In the genomic region with DNA sequence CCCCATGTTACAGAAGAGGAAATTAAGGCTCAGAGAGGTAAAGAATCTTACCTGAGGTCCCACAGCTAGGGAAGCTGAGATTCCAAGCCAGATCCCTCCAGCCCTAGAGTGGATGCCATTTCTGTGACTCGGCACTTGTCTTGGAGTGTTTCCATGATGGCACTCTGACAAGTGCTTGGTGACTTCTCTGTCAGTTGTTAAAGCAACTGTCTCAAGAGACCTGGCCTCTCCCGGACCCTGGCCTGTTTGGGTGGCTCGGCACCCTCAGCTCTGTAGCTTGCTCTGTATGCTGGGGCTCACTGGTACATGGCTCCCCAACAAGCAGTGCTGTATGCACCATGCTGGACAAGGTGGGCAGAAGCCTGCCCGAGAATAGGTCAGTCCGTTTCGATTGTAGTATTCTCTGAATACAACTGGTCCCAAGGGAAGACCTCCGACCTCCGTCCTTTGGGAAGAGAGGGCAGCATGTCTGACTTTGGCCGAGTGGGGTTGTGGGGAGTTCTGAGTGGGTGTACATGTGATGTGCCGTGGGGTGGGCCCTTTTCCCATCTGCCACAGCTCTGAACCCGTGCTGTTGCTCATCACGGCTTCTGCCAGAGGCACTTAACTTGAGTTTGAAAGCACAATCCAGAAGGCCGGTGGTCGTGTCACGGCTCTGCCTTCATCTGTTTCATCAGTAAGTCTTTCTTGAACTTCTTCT, we compare ENCODE assay signal across 9 cellular contexts. TPM values are rescaled to one million over a fixed set of nuclear protein-coding genes. Genes with fewer than 3 reads are reported as not detected.
DNase-seq lines count a peak whose midpoint lies in the region; ATAC-seq, FAIRE-seq and TF ChIP-seq lines count a peak whose summit lies in the region.
"Had no signal": no experiment of that assay in that cellular context is flagged by ENCODE, and none has a peak within 500 bp of the region (broad histone marks: within the 10 kb centered on the region; RNA-seq: fewer than 3 reads in every experiment).

No MANE protein-coding gene starts in this region.

- no peak overlapping the region for H3K9ac ChIP-seq in rectal smooth muscle tissue (ENCODE audit: low read length)

- no peaks in the 10 kb centered on the region for H3K9me3 Mint-ChIP-seq in CD8-positive, alpha-beta T cell
- no peaks in the 10 kb centered on the region for H3K9me3 Mint-ChIP-seq in activated T-helper 17 cell treated with anti-CD3 and anti-CD28 coated beads, Interleukin-2, amount 50 U/mL, for 72 hours
- H3K9me3 Mint-ChIP-seq: activated naive CD4-positive, alpha-beta T cell treated with anti-CD3 and anti-CD28 coated beads, Interleukin-2, amount 10 ng/mL, durations not matched to agents 7 days and 5 days had no signal

- no peak overlapping the region for H3K4me3 ChIP-seq in CD8-positive, alpha-beta T cell (ENCODE audit: low read depth, low read length)
- H3K4me3 ChIP-seq in rectal smooth muscle tissue (ENCODE audit: low read length) (no peak overlapping the region), right lobe of liver (no peak overlapping the region), testis (no peak overlapping the region)

- no peak for ATAC-seq in CD8-positive, alpha-beta T cell
- ATAC-seq in activated T-helper 17 cell treated with anti-CD3 and anti-CD28 coated beads, Interleukin-2, amount 50 U/mL, for 72 hours (replicated peaks), result no peak
- ATAC-seq in right lobe of liver, result no peak

- H3K9me3 ChIP-seq in CD8-positive, alpha-beta T cell (ENCODE audit: low read length), result no peaks in the 10 kb centered on the region
- H3K9me3 ChIP-seq in right lobe of liver (no peaks in the 10 kb centered on the region), testis (no peaks in the 10 kb centered on the region)

- no peak for FAIRE-seq in HTR-8/SVneo (lab: Jason Lieb, UNC)

- TF ChIP-seq POLR2A in right lobe of liver (IDR thresholded peaks at IDR 0.05) (no peak), testis (IDR thresholded peaks at IDR 0.05) (no peak)

- peaks cover 13% of the 10 kb centered on the region for H3K36me3 ChIP-seq in CD8-positive, alpha-beta T cell (ENCODE audit: insufficient read depth, low read length)
- no peaks in the 10 kb centered on the region for H3K36me3 ChIP-seq in rectal smooth muscle tissue (ENCODE audit: control insufficient read depth, insufficient read depth, low read length)
- H3K36me3 ChIP-seq in right lobe of liver, result no peaks in the 10 kb centered on the region
- H3K36me3 ChIP-seq in testis (ENCODE audit: low read depth, missing control alignments), result no peaks in the 10 kb centered on the region

- intact Hi-C loops in CD8-positive, alpha-beta T cell (cut with DNase I, micrococcal nuclease), result no loop called here
- intact Hi-C loops in cardiac septum (cut with DNase I) (no loop called here), right lobe of liver (cut with DNase I) (no loop called here), testis (cut with DNase I; ENCODE audit: low total_unique reads) (no loop called here)

- H3K4me1 ChIP-seq in CD8-positive, alpha-beta T cell (ENCODE audit: insufficient read depth, low read length), result no peaks in the 10 kb centered on the region
- H3K4me1 ChIP-seq in rectal smooth muscle tissue (ENCODE audit: control insufficient read depth, insufficient read depth, low read length) (peaks cover 32% of the 10 kb centered on the region), right lobe of liver (peaks cover 0 to 60% (median 19%) of the 10 kb centered on the region in 4 donors), testis (peaks cover 28% of the 10 kb centered on the region)

- no peak overlapping the region for H3K27ac ChIP-seq in CD8-positive, alpha-beta T cell (ENCODE audit: low read depth, low read length)
- H3K27ac ChIP-seq in rectal smooth muscle tissue (ENCODE audit: low read depth, low read length), result peak overlapping the region; percentile 45
- peak overlapping the region in 1 of 3 donors; percentile 11 for H3K27ac ChIP-seq in right lobe of liver
- peak overlapping the region in 1 of 2 donors; percentile 48 for H3K27ac ChIP-seq in testis

- H3K27ac Mint-ChIP-seq in CD8-positive, alpha-beta T cell, result peak overlapping the region; percentile 22
- peak overlapping the region; percentile 84 for H3K27ac Mint-ChIP-seq in activated T-helper 17 cell treated with anti-CD3 and anti-CD28 coated beads, Interleukin-2, amount 50 U/mL, for 72 hours
- H3K27ac Mint-ChIP-seq: activated naive CD4-positive, alpha-beta T cell treated with anti-CD3 and anti-CD28 coated beads, Interleukin-2, amount 10 ng/mL, durations not matched to agents 7 days and 5 days had no signal

- H3K27me3 ChIP-seq in CD8-positive, alpha-beta T cell (ENCODE audit: insufficient read depth, low read length), result no peaks in the 10 kb centered on the region
- no peaks in the 10 kb centered on the region for H3K27me3 ChIP-seq in rectal smooth muscle tissue (ENCODE audit: control insufficient read depth, insufficient read depth, low read length)
- H3K27me3 ChIP-seq in right lobe of liver, result no peaks in the 10 kb centered on the region
- no peaks in the 10 kb centered on the region for H3K27me3 ChIP-seq in testis

- no peaks in the 10 kb centered on the region for H3K27me3 Mint-ChIP-seq in CD8-positive, alpha-beta T cell (ENCODE audit: low read depth)
- H3K27me3 Mint-ChIP-seq in activated T-helper 17 cell treated with anti-CD3 and anti-CD28 coated beads, Interleukin-2, amount 50 U/mL, for 72 hours, result no peaks in the 10 kb centered on the region
- H3K27me3 Mint-ChIP-seq: activated naive CD4-positive, alpha-beta T cell treated with anti-CD3 and anti-CD28 coated beads, Interleukin-2, amount 10 ng/mL, durations not matched to agents 7 days and 5 days had no signal

- no peak for DNase-seq in CD8-positive, alpha-beta T cell
- DNase-seq in cardiac septum (ENCODE audit: low spot score), result peak; percentile 78
- no peak for DNase-seq in HTR-8/SVneo (ENCODE audit: insufficient read length, low spot score)
- no peak for DNase-seq in right lobe of liver
- no peak for DNase-seq in testis
- DNase-seq in epidermal melanocyte (ENCODE audit: insufficient read length, low spot score), result no peak
- DNase-seq: activated naive CD4-positive, alpha-beta T cell treated with anti-CD3 and anti-CD28 coated beads, Interleukin-2, amount 10 ng/mL, durations not matched to agents 7 days and 5 days had no signal

- no peak overlapping the region for H3K4me3 Mint-ChIP-seq in CD8-positive, alpha-beta T cell
- H3K4me3 Mint-ChIP-seq in activated T-helper 17 cell treated with anti-CD3 and anti-CD28 coated beads, Interleukin-2, amount 50 U/mL, for 72 hours, result no peak overlapping the region
- H3K4me3 Mint-ChIP-seq: activated naive CD4-positive, alpha-beta T cell treated with anti-CD3 and anti-CD28 coated beads, Interleukin-2, amount 10 ng/mL, durations not matched to agents 7 days and 5 days had no signal

- peaks cover 20% of the 10 kb centered on the region for H3K36me3 Mint-ChIP-seq in CD8-positive, alpha-beta T cell
- H3K36me3 Mint-ChIP-seq in activated T-helper 17 cell treated with anti-CD3 and anti-CD28 coated beads, Interleukin-2, amount 50 U/mL, for 72 hours (ENCODE audit: low read depth), result peaks cover 14% of the 10 kb centered on the region
- H3K36me3 Mint-ChIP-seq: activated naive CD4-positive, alpha-beta T cell treated with anti-CD3 and anti-CD28 coated beads, Interleukin-2, amount 10 ng/mL, durations not matched to agents 7 days and 5 days had no signal

- 70% methylated on average over 2 of the region's 15 CpGs for WGBS in right lobe of liver (ENCODE audit: insufficient coverage, low coverage, low lambda C conversion rate, missing lambda C conversion rate)
- 80 to 82% methylated on average over 14 to 15 of the region's 15 CpGs for WGBS in testis, 2 donors

- POLR2A ChIA-PET in CD8-positive, alpha-beta T cell (lab: Charles Lee), result interaction anchor here (1.4 kb wide), 1 partner anchor 17 kb away, joined by 4 read pairs; no protein-coding TSS in a partner anchor

- H3K4me1 Mint-ChIP-seq in CD8-positive, alpha-beta T cell (ENCODE audit: low read depth), result peaks cover 40% of the 10 kb centered on the region
- H3K4me1 Mint-ChIP-seq in activated T-helper 17 cell treated with anti-CD3 and anti-CD28 coated beads, Interleukin-2, amount 50 U/mL, for 72 hours, result peaks cover 18% of the 10 kb centered on the region

- TF ChIP-seq CTCF in CD8-positive, alpha-beta T cell (IDR thresholded peaks at IDR 0.05), result no peak
- TF ChIP-seq CTCF in right lobe of liver (IDR thresholded peaks at IDR 0.05) (no peak), testis (IDR thresholded peaks at IDR 0.05) (no peak)

- CTCF ChIA-PET in CD8-positive, alpha-beta T cell (lab: Charles Lee), result interaction anchor here (1.2 to 1.4 kb wide), 2 partner anchors 8 to 77 kb away, joined by 3 to 5 read pairs; no protein-coding TSS in a partner anchor

RNA-seq across cellular contexts. Expression of gene ACO2, which starts 12.4 kb away (rescaled TPM):
- 10 to 100 TPM; 83.7 to 95.2 TPM for total RNA-seq in CD8-positive, alpha-beta T cell
- 100 to 1,000 TPM in 1 of 2 donors, 10 to 100 TPM in 1; 67.8 to 106 TPM for total RNA-seq in activated T-helper 17 cell treated with anti-CD3 and anti-CD28 coated beads, Interleukin-2, amount 50 U/mL, for 72 hours
- 662 TPM for total RNA-seq in cardiac septum
- total RNA-seq in right lobe of liver, result 100 to 1,000 TPM in 2 of 6 experiments, 10 to 100 TPM in 4; 62.6 to 135 (median 66.8) TPM
- 100 to 1,000 TPM; 133 to 178 TPM for total RNA-seq in testis
- 113 TPM for polyA plus RNA-seq in testis (ENCODE audit: insufficient read depth, low read depth, low replicate concordance)

RNA-seq across cellular contexts. Expression of gene PHF5A, which starts 12.8 kb away (rescaled TPM):
- 10 to 100 TPM; 52.9 to 57.4 TPM for total RNA-seq in CD8-positive, alpha-beta T cell
- 10 to 100 TPM; 34.3 to 92.0 TPM for total RNA-seq in activated T-helper 17 cell treated with anti-CD3 and anti-CD28 coated beads, Interleukin-2, amount 50 U/mL, for 72 hours
- total RNA-seq in cardiac septum (22.0 TPM), right lobe of liver (10 to 100 TPM; 12.1 to 20.7 (median 14.5) TPM), testis (10 to 100 TPM; 33.7 to 35.1 TPM)
- 42.8 TPM for polyA plus RNA-seq in testis (ENCODE audit: insufficient read depth, low read depth, low replicate concordance)

RNA-seq across cellular contexts. Expression of gene TOB2, which starts 34.7 kb away (rescaled TPM):
- 10 to 100 TPM; 27.0 to 33.5 TPM for total RNA-seq in CD8-positive, alpha-beta T cell
- total RNA-seq in activated T-helper 17 cell treated with anti-CD3 and anti-CD28 coated beads, Interleukin-2, amount 50 U/mL, for 72 hours, result 10 to 100 TPM; 38.5 to 40.8 TPM
- total RNA-seq in cardiac septum (26.9 TPM), right lobe of liver (10 to 100 TPM; 11.6 to 33.4 (median 19.4) TPM), testis (10 to 100 TPM; 35.4 to 41.7 TPM)
- 32.7 TPM for polyA plus RNA-seq in testis (ENCODE audit: insufficient read depth, low read depth, low replicate concordance)
